9 cellular contexts compared by ENCODE assay signal in the genomic region with DNA sequence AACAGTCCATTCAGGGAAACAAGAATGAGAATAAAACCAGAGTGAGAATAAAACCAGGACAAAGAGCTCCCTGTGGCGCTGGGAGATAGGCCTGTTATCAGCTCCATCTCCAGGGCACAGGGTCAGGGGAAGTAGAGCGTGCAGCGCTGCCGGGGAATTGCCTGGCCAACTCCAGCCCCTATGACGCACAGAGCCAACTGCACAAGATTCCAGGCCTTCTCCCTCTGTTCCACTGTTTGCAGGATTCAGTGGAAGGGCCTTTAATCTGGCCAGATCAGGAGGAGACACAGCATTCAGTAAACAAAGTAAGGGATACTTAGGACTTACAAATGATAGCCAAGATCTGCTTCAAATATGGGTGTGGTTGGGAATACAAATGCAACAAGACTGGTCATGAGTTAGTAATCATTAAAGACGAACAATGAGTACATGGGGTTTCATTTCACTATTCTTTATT. TPM values are rescaled to one million over a fixed set of nuclear protein-coding genes. Genes with fewer than 3 reads are reported as not detected.
DNase-seq lines count a peak whose midpoint lies in the region; ATAC-seq and TF ChIP-seq lines count a peak whose summit lies in the region.
"Had no signal": no experiment of that assay in that cellular context is flagged by ENCODE, and none has a peak within 500 bp of the region (broad histone marks: within the 10 kb centered on the region; RNA-seq: fewer than 3 reads in every experiment).

No MANE protein-coding gene starts in this region.

- peak overlapping the region in 1 of 2 experiments; percentile 53; a peak in 3 of 4 replicates for H4K8ac ChIP-seq in IMR-90 (ENCODE audit: low read depth in 2 of 2, low read length in 2 of 2)

- peaks cover 25% of the 10 kb centered on the region for H3K4me1 ChIP-seq in IMR-90 (ENCODE audit: control insufficient read depth, insufficient read depth, low read length)

- H3K4ac ChIP-seq in IMR-90 (ENCODE audit: low read depth, low read length) = peak overlapping the region; percentile 67; the same call in 1 of the 2 replicates

- 50% methylated on average over 1 of the region's 6 CpGs; no CpG with 5 or more reads in 1 of the 2 experiments for WGBS in IMR-90 (ENCODE audit: extremely low coverage in 2 of 2, insufficient read length in 1 of 2), 2 experiments

- peaks cover 28% of the 10 kb centered on the region for H3K36me3 Mint-ChIP-seq in chondrocyte (ENCODE audit: low read depth)

- TF ChIP-seq POLR2A in IMR-90 (IDR thresholded peaks at IDR 0.05; ENCODE audit: low read depth, low read length) = no peak

- H3K9me3 ChIP-seq in IMR-90 (ENCODE audit: control insufficient read depth, insufficient read depth, low read length) = no peaks in the 10 kb centered on the region

- H4K91ac ChIP-seq in IMR-90 (ENCODE audit: insufficient read depth, low read depth, low read length) = peak overlapping the region; percentile 17; the same call in 1 of the 2 replicates

- 0 out of 2 replicates have a peak overlapping the region, but pooled peaks have one; percentile 4 for H3K56ac ChIP-seq in IMR-90 (ENCODE audit: extremely low read depth, insufficient read depth, low read length)

- no peaks in the 10 kb centered on the region for H3K27me3 ChIP-seq in IMR-90 (ENCODE audit: control insufficient read depth, insufficient read depth, low read length)

- H4K5ac ChIP-seq in IMR-90 (ENCODE audit: low read depth, low read length) = no peak overlapping the region

- POLR2A ChIA-PET in IMR-90 (lab: Charles Lee; ENCODE audit: unreplicated experiment) = no interaction called here

- H2BK120ac ChIP-seq in IMR-90 (ENCODE audit: low read depth, low read length) = peak overlapping the region; percentile 9; the same call in 1 of the 2 replicates

- BruUV-seq in IMR-90 (replicated peaks; lab: Mats Ljungman, UMichigan) = no TSS peak

- peak overlapping the region; percentile 69 for H2BK5ac ChIP-seq in IMR-90 (ENCODE audit: low read depth, low read length, poor library complexity, severe bottlenecking)

- TF ChIP-seq CTCF in IMR-90 (conservative IDR thresholded peaks at IDR 0.05; ENCODE audit: low read depth, low read length) (no peak), chondrocyte (IDR thresholded peaks at IDR 0.05) (no peak)

- no peaks in the 10 kb centered on the region for H3K9me3 Mint-ChIP-seq in chondrocyte (ENCODE audit: low read depth)

- H3K4me3 ChIP-seq in IMR-90 (ENCODE audit: insufficient read depth, low read depth, low read length) = no peak overlapping the region

- H3K27ac Mint-ChIP-seq in chondrocyte (ENCODE audit: unreplicated experiment) = peak overlapping the region; percentile 42

- peaks cover 9% of the 10 kb centered on the region; the same call in 1 of the 2 replicates for H4K20me1 ChIP-seq in IMR-90 (ENCODE audit: insufficient read depth, low read length)

- H3K14ac ChIP-seq in IMR-90 (replicated peaks; ENCODE audit: low read depth, low read length) = peak overlapping the region; percentile 67

- peak overlapping the region; percentile 7; the same call in 1 of the 2 replicates for H3K27ac ChIP-seq in IMR-90 (ENCODE audit: insufficient read depth, low read length)
- H3K27ac ChIP-seq in substantia nigra (ENCODE audit: low read depth, low read length, poor library complexity, severe bottlenecking) = peak overlapping the region; percentile 3

- no peak for TF ChIP-seq RAD21 in IMR-90 (IDR thresholded peaks at IDR 0.05; ENCODE audit: low read length)

- in situ Hi-C loops in IMR-90 (cut with MboI; ENCODE audit: low sequenced_read_pairs) = no loop called here

- peak overlapping the region; percentile 25 for H2AFZ ChIP-seq in IMR-90 (replicated peaks; ENCODE audit: low read length, poor library complexity)

- peak overlapping the region; percentile 16; the same call in 1 of the 2 replicates for H3K18ac ChIP-seq in IMR-90 (ENCODE audit: low read depth, low read length)

- H2BK15ac ChIP-seq in IMR-90 (ENCODE audit: low read depth, low read length) = peak overlapping the region; percentile 12; the same call in 1 of the 3 replicates

- dilution Hi-C loops in IMR-90 (cut with HindIII; ENCODE audit: low sequenced_read_pairs, unreplicated experiment) = no loop called here

- no peak overlapping the region for H2BK20ac ChIP-seq in IMR-90 (ENCODE audit: low read depth, low read length)

- H3K9me1 ChIP-seq in IMR-90 (ENCODE audit: insufficient read depth, low read length) = peaks cover 20% of the 10 kb centered on the region

- peak overlapping the region; percentile 53 for H2AK9ac ChIP-seq in IMR-90 (replicated peaks; ENCODE audit: low read depth, low read length, poor library complexity)

- peaks cover 10% of the 10 kb centered on the region for H3K36me3 ChIP-seq in IMR-90 (ENCODE audit: control insufficient read depth, insufficient read depth, low read length)

- H3K4me2 ChIP-seq in IMR-90 (ENCODE audit: low read depth, low read length) = peak overlapping the region; percentile 18; the same call in 1 of the 2 replicates

- DNase-seq in IMR-90 (peak; percentile 87), chondrocyte (ENCODE audit: low spot score) (no peak), left lobe of liver (ENCODE audit: low spot score) (peak; percentile 94), substantia nigra (lab: John Stamatoyannopoulos, UW) (peak in 4 of 49 donors; percentile 12 to 24 (median 16)), NCI-H128 (lab: John Stamatoyannopoulos, UW; ENCODE audit: unreplicated experiment) (no peak), middle frontal gyrus (ENCODE audit: extremely low spot score, low spot score) (no peak)
- DNase-seq: NCI-H2171 treated with DMSO at 0.1 percent for 48 hours had no signal

- H2AK5ac ChIP-seq in IMR-90 (ENCODE audit: low read depth, low read length) = peak overlapping the region; percentile 27; the same call in 1 of the 2 replicates

- ATAC-seq in IMR-90 (ENCODE audit: low read depth) (peak; percentile 36), left lobe of liver (peak; percentile 74), GM19023 (IDR thresholded peaks at IDR 0.05; ENCODE audit: unreplicated experiment) (no peak), GM19395 (IDR thresholded peaks at IDR 0.05; ENCODE audit: unreplicated experiment) (no peak)

- H3K27me3 Mint-ChIP-seq in chondrocyte (ENCODE audit: low read depth) = no peaks in the 10 kb centered on the region

- peaks cover 88% of the 10 kb centered on the region for H3K4me1 Mint-ChIP-seq in chondrocyte (ENCODE audit: low read depth)

- CTCF ChIA-PET in IMR-90 (lab: Yijun Ruan, JAX) = no interaction called here

- no peak overlapping the region for H3K9ac ChIP-seq in IMR-90 (ENCODE audit: low read depth, low read length)

- peaks cover 16 to 68% of the 10 kb centered on the region in 2 experiments; a peak in 3 of 4 replicates for H3K79me1 ChIP-seq in IMR-90 (ENCODE audit: low read depth in 1 of 2, low read length in 2 of 2)

- intact Hi-C loops in IMR-90 (cut with micrococcal nuclease) = no loop called here

- no peak overlapping the region; the same call in 1 of the 2 replicates for H3K23ac ChIP-seq in IMR-90 (ENCODE audit: low read depth, low read length)

- no peak overlapping the region for H3K4me3 Mint-ChIP-seq in chondrocyte (ENCODE audit: unreplicated experiment)

TF ChIP-seq in IMR-90, 13 proteins besides CTCF, POLR2A, EP300 and RAD21:
- TF ChIP-seq BHLHE40 (IDR thresholded peaks at IDR 0.05; ENCODE audit: low read depth, low read length) (peak; percentile 59), CEBPB (IDR thresholded peaks at IDR 0.05; ENCODE audit: low read depth, low read length) (no peak)

RNA-seq across cellular contexts. Expression of a gene that starts 49.4 kb away (rescaled TPM):
- total RNA-seq in IMR-90 (2012; rRNA removed) = 71.7 and 85.0 TPM in 2 replicates
- polyA plus RNA-seq in IMR-90 (2012; rRNA removed) = 101 and 102 TPM in 2 replicates
- 155 and 524 TPM in 2 replicates for polyA plus RNA-seq in IMR-90 (2012; cell fraction: cytosol; rRNA removed)
- polyA plus RNA-seq in IMR-90 (2012; cell fraction: nucleus; rRNA removed; ENCODE audit: low replicate concordance) = 43.5 and 72.2 TPM in 2 replicates
- 498 to 625 TPM (median 501 TPM) in 3 replicates for total RNA-seq in chondrocyte
- 74.7 TPM for total RNA-seq in left lobe of liver

Comparison
In these comparisons a context has a peak if more than half of its experiments do, and no peak if none do; other contexts are left out.
1. ATAC-seq: peak in IMR-90 (single experiment) and left lobe of liver (single experiment); none in GM19023 (single experiment) and GM19395 (single experiment).
2. DNase-seq: peak in IMR-90 (single experiment) and left lobe of liver (single experiment); none in chondrocyte (single experiment), NCI-H128 (single experiment) and middle frontal gyrus (single experiment).